ENCODE assay signal across 14 cellular contexts in the genomic region with DNA sequence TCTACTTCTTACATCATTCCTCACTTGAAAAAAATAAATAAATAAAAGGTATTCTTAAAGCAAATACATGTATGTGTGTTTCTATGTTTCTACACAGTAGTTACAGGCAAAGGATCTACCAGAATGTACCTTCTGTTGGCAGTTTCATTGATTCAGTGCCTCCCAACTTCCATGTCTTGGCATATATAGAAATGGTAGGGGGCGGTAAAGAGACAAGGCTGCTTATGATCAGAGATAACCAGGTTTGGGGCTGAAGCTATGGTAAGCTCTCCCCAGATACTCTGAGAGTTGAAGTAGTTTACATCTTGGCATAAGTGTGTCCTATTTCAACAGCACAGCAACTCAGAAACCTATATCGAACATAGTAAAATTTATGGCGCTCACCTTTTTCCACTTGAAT.
DNase-seq lines count a peak whose midpoint lies in the region; ATAC-seq and TF ChIP-seq lines count a peak whose summit lies in the region.
"Had no signal": no experiment of that assay in that cellular context is flagged by ENCODE, and none has a peak within 500 bp of the region (broad histone marks: within the 10 kb centered on the region; RNA-seq: fewer than 3 reads in every experiment).

No MANE protein-coding gene starts in this region.

- H2AFZ ChIP-seq in mammary epithelial cell (ENCODE audit: low read depth, low read length): no peak overlapping the region

- no peaks in the 10 kb centered on the region for H3K27me3 ChIP-seq in mammary epithelial cell (ENCODE audit: insufficient read depth, low read length)
- no peaks in the 10 kb centered on the region for H3K27me3 ChIP-seq in mesendoderm (ENCODE audit: insufficient read depth, low read length, poor library complexity)

- peak; percentile 9 to 44 for TF ChIP-seq CTCF in mammary epithelial cell (conservative IDR thresholded peaks at IDR 0.05 in 1 of 2, IDR thresholded peaks at IDR 0.05 in 1 of 2; ENCODE audit: extremely low read depth in 1 of 2, insufficient read depth in 1 of 2, low read depth in 1 of 2, low read length in 2 of 2)

- no peak overlapping the region for H3K18ac ChIP-seq in mesendoderm (ENCODE audit: low read length)

- H3K4me1 ChIP-seq in mammary epithelial cell (ENCODE audit: insufficient read depth, low read length): peaks cover 5% of the 10 kb centered on the region
- peaks cover 2% of the 10 kb centered on the region for H3K4me1 ChIP-seq in mesendoderm (ENCODE audit: control insufficient read depth, low read depth, low read length)

- H3K79me2 ChIP-seq in mammary epithelial cell (ENCODE audit: insufficient read depth, low read length): no peaks in the 10 kb centered on the region
- H3K79me2 ChIP-seq in mesendoderm (ENCODE audit: control insufficient read depth, insufficient read depth, low read length): no peaks in the 10 kb centered on the region

- CTCF ChIA-PET in mammary epithelial cell (lab: Charles Lee; ENCODE audit: low non-redundant PET): interaction anchor here (0.5 kb wide), 1 partner anchor 16 kb away, joined by 3 read pairs; no protein-coding TSS in a partner anchor

- H3K4ac ChIP-seq in mesendoderm (ENCODE audit: low read depth, low read length): no peak overlapping the region

- H2BK5ac ChIP-seq in mesendoderm (ENCODE audit: low read length): no peak overlapping the region

- H2BK15ac ChIP-seq in mesendoderm (replicated peaks; ENCODE audit: low read depth): no peak overlapping the region

- no TSS peak for BruUV-seq in mammary epithelial cell (replicated peaks; lab: Mats Ljungman, UMichigan)

- H3K36me3 ChIP-seq in mammary epithelial cell (ENCODE audit: insufficient read depth, low read length) (no peaks in the 10 kb centered on the region), mesendoderm (ENCODE audit: control insufficient read depth, insufficient read depth, low read length) (no peaks in the 10 kb centered on the region)

- no peak overlapping the region for H2AK5ac ChIP-seq in mesendoderm (ENCODE audit: low read length)

- no peak overlapping the region for H3K23ac ChIP-seq in mesendoderm (ENCODE audit: low read length)

- H3K9ac ChIP-seq in mammary epithelial cell (ENCODE audit: insufficient read depth, low read length) (no peak overlapping the region), mesendoderm (ENCODE audit: low read length) (no peak overlapping the region)
- H3K9ac ChIP-seq: KMS-11 had no signal

- H2BK120ac ChIP-seq in mesendoderm (ENCODE audit: low read depth, low read length): no peak overlapping the region

- WGBS in mammary epithelial cell (ENCODE audit: low coverage, missing lambda C conversion rate): 92% methylated on average over 3 of the region's 3 CpGs
- WGBS in mesendoderm (ENCODE audit: extremely low coverage, insufficient coverage, low lambda C conversion rate): no CpG with 5 or more reads among the region's 3 CpGs

- H3K4me3 ChIP-seq in mammary epithelial cell (replicated peaks in 1 of 3; ENCODE audit: insufficient read depth in 1 of 3, low read depth in 2 of 3, low read length in 3 of 3): no peak overlapping the region
- no peak overlapping the region for H3K4me3 ChIP-seq in mesendoderm (ENCODE audit: low read length)

- H4K8ac ChIP-seq in mesendoderm (ENCODE audit: low read depth, low read length): no peak overlapping the region

- in situ Hi-C loops in mammary epithelial cell (cut with MboI; ENCODE audit: low sequenced_read_pairs in 2 of 2): no loop called here

- H3K4me2 ChIP-seq in mammary epithelial cell (ENCODE audit: insufficient read depth, low read depth, low read length) (no peak overlapping the region), mesendoderm (ENCODE audit: low read length) (no peak overlapping the region)
- H3K4me2 ChIP-seq: KMS-11 had no signal

- dilution Hi-C loops in mammary epithelial cell (cut with HindIII; ENCODE audit: low sequenced_read_pairs): no loop called here

- intact Hi-C loops in mammary epithelial cell (cut with micrococcal nuclease): no loop called here

- peak; percentile 31 for DNase-seq in NCI-H748 (lab: John Stamatoyannopoulos, UW; ENCODE audit: unreplicated experiment)
- DNase-seq in NCI-H748 treated with DMSO at 0.1 percent for 48 hours (lab: John Stamatoyannopoulos, UW): no peak
- peak; percentile 13 for DNase-seq in NCI-H1694 treated with DMSO at 0.1 percent for 48 hours (lab: John Stamatoyannopoulos, UW)
- DNase-seq in mammary epithelial cell: no peak
- peak; percentile 71 for DNase-seq in mesendoderm
- no peak for DNase-seq in stimulated activated CD4-positive, alpha-beta T cell treated with anti-CD3 and anti-CD28 coated beads, Interleukin-2, amount 100 ng/mL, for 48 hours
- DNase-seq in activated CD4-positive, alpha-beta T cell treated with anti-CD3 and anti-CD28 coated beads, Interleukin-2, amount 50 U/mL, for 1 hour: no peak
- DNase-seq: activated CD8-positive, alpha-beta memory T cell treated with anti-CD3 and anti-CD28 coated beads, Interleukin-2, amount 50 U/mL, for 48 hours; activated naive CD4-positive, alpha-beta T cell treated with Interleukin-2 at 50 U/mL for 16 hours; hypothalamus; naive thymus-derived CD4-positive, alpha-beta T cell; NCI-H1436 treated with DMSO at 0.1 percent for 48 hours had no signal

- no peaks in the 10 kb centered on the region for H4K20me1 ChIP-seq in mammary epithelial cell (ENCODE audit: insufficient read depth, low read length)

- H3K79me1 ChIP-seq in mesendoderm (ENCODE audit: low read length): no peaks in the 10 kb centered on the region

- no peak overlapping the region for H3K56ac ChIP-seq in mesendoderm (ENCODE audit: low read length)

- H4K5ac ChIP-seq in mesendoderm (ENCODE audit: low read length): no peak overlapping the region

- ATAC-seq in HG03135 (IDR thresholded peaks at IDR 0.05; ENCODE audit: unreplicated experiment): no peak
- ATAC-seq: naive thymus-derived CD4-positive, alpha-beta T cell had no signal

- H3K27ac ChIP-seq in mammary epithelial cell (ENCODE audit: insufficient read depth, low read depth, low read length): no peak overlapping the region
- no peak overlapping the region for H3K27ac ChIP-seq in mesendoderm (ENCODE audit: low read depth, low read length)
- H3K27ac ChIP-seq: KMS-11 had no signal

- no peaks in the 10 kb centered on the region for H3K9me3 ChIP-seq in mammary epithelial cell (replicated peaks; ENCODE audit: insufficient read depth, low read length)

Comparison
In these comparisons a context has a peak if more than half of its experiments do, and no peak if none do; other contexts are left out.
1. DNase-seq: peak in NCI-H748 (single experiment), NCI-H1694 treated with DMSO at 0.1 percent for 48 hours (single experiment) and mesendoderm (single experiment); none in NCI-H748 treated with DMSO at 0.1 percent for 48 hours (single experiment), mammary epithelial cell (single experiment), stimulated activated CD4-positive, alpha-beta T cell treated with anti-CD3 and anti-CD28 coated beads, Interleukin-2, amount 100 ng/mL, for 48 hours (0 of 2) and activated CD4-positive, alpha-beta T cell treated with anti-CD3 and anti-CD28 coated beads, Interleukin-2, amount 50 U/mL, for 1 hour (single experiment).